Comparison of ENCODE assay signal across 8 cellular contexts in the genomic region with DNA sequence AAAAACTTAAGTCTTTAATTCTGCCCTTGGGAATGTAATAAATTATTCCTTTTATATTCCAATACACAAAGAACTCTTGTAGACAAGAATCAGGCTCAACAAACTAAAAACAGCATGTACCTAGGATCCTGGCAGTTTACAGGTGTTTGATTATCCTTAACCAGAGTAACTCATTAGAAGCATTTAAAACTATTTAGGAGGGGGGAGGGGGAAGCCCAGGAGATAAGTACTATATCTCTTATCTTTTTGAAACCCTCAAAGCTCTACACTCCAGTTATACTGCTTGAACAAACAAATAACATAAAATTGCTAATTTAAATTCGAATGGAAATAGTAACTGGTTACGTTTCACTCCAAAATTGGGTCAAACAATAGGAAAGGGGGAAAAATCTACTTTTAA. TPM values are rescaled to one million over a fixed set of nuclear protein-coding genes. Genes with fewer than 3 reads are reported as not detected.
DNase-seq lines count a peak whose midpoint lies in the region; ATAC-seq lines count a peak whose summit lies in the region.

No MANE protein-coding gene starts in this region.

- peaks cover 0 to 2% (median 0%) of the 10 kb centered on the region in 8 donors for H3K9me3 Mint-ChIP-seq in CD4-positive, alpha-beta memory T cell

- no peaks in the 10 kb centered on the region for H3K27me3 Mint-ChIP-seq in CD4-positive, alpha-beta memory T cell

- no peak for DNase-seq in CD4-positive, alpha-beta memory T cell
- DNase-seq in NCI-H146 treated with DMSO at 0.1 percent for 48 hours (lab: John Stamatoyannopoulos, UW; ENCODE audit: unreplicated experiment) (peak; percentile 38), NCI-H345 treated with DMSO at 0.1 percent for 48 hours (lab: John Stamatoyannopoulos, UW; ENCODE audit: unreplicated experiment) (no peak), MV-4-11 (lab: John Stamatoyannopoulos, UW) (no peak)

- peaks cover 29 to 75% (median 46%) of the 10 kb centered on the region in 4 donors for H3K4me1 Mint-ChIP-seq in CD4-positive, alpha-beta memory T cell

- no peak overlapping the region for H2AFZ ChIP-seq in neuron (ENCODE audit: low read depth, low read length)

- H3K9me3 ChIP-seq in CD4-positive, alpha-beta memory T cell (ENCODE audit: control insufficient read depth in 1 of 2, low read length in 2 of 2), result no peaks in the 10 kb centered on the region
- no peaks in the 10 kb centered on the region for H3K9me3 ChIP-seq in ectodermal cell (ENCODE audit: control insufficient read depth, low read length)
- no peaks in the 10 kb centered on the region for H3K9me3 ChIP-seq in neuron (ENCODE audit: low read length)

- H3K27ac Mint-ChIP-seq in CD4-positive, alpha-beta memory T cell, result peak overlapping the region; percentile 91 to 99 (median 98)

- peak overlapping the region; percentile 99 for H3K27ac ChIP-seq in CD4-positive, alpha-beta memory T cell (ENCODE audit: low read depth, low read length)
- H3K27ac ChIP-seq in ectodermal cell (ENCODE audit: insufficient read depth, low read depth, low read length, poor library complexity, severe bottlenecking), result no peak overlapping the region

- H3K4me3 Mint-ChIP-seq in CD4-positive, alpha-beta memory T cell, result peak overlapping the region; percentile 89 to 99 (median 97)

- POLR2A ChIA-PET in CD4-positive, alpha-beta memory T cell (lab: Charles Lee; ENCODE audit: partially characterized antibody), result interaction anchor here (0.9 to 6.9 kb wide), 11 partner anchors 10 to 259 kb away, joined by 3 to 133 read pairs (median 18); a partner anchor contains a TSS

- peak overlapping the region; percentile 51 to 93 for H3K4me3 ChIP-seq in CD4-positive, alpha-beta memory T cell (ENCODE audit: low read length in 2 of 2)
- H3K4me3 ChIP-seq in ectodermal cell (ENCODE audit: insufficient read depth, low read depth, low read length) (peak overlapping the region; percentile 96), neuron (ENCODE audit: low read length) (peak overlapping the region; percentile 89)

- ATAC-seq in GM19452 (IDR thresholded peaks at IDR 0.05; ENCODE audit: unreplicated experiment) (no peak), GM18909 (IDR thresholded peaks at IDR 0.05; ENCODE audit: poor library complexity, unreplicated experiment) (no peak)

- intact Hi-C loops in CD4-positive, alpha-beta memory T cell (cut with micrococcal nuclease), result loop anchor here (5.0 kb wide), 4 partner anchors 135 to 455 kb away; a partner anchor contains a TSS

- no peaks in the 10 kb centered on the region for H3K27me3 ChIP-seq in CD4-positive, alpha-beta memory T cell (ENCODE audit: insufficient read depth, low read length)
- H3K27me3 ChIP-seq in ectodermal cell (ENCODE audit: control insufficient read depth, insufficient read depth, low read length, poor library complexity, severe bottlenecking) (no peaks in the 10 kb centered on the region), neuron (ENCODE audit: insufficient read depth, low read length) (no peaks in the 10 kb centered on the region)

- CTCF ChIA-PET in CD4-positive, alpha-beta memory T cell (lab: Charles Lee; ENCODE audit: partially characterized antibody), result interaction anchor here (0.8 to 2.8 kb wide), 5 partner anchors 16 to 129 kb away, joined by 3 to 12 read pairs (median 5); no protein-coding TSS in a partner anchor

- H3K36me3 ChIP-seq in CD4-positive, alpha-beta memory T cell (ENCODE audit: insufficient read depth, low read length), result no peaks in the 10 kb centered on the region
- H3K36me3 ChIP-seq in ectodermal cell (ENCODE audit: control insufficient read depth, insufficient read depth, low read length), result peaks cover 9% of the 10 kb centered on the region
- H3K36me3 ChIP-seq in neuron (ENCODE audit: insufficient read depth, low read length), result peaks cover 21% of the 10 kb centered on the region

- peaks cover 31 to 57% of the 10 kb centered on the region in 2 donors for H3K36me3 Mint-ChIP-seq in CD4-positive, alpha-beta memory T cell

- H3K4me1 ChIP-seq in CD4-positive, alpha-beta memory T cell (ENCODE audit: insufficient read depth, low read length), result peaks cover 60% of the 10 kb centered on the region
- H3K4me1 ChIP-seq in ectodermal cell (ENCODE audit: control insufficient read depth, insufficient read depth, low read length) (no peaks in the 10 kb centered on the region), neuron (ENCODE audit: insufficient read depth, low read length) (peaks cover 20% of the 10 kb centered on the region)

- WGBS in ectodermal cell, 2 experiments, result 18% methylated on average over 2 of the region's 2 CpGs; no CpG with 5 or more reads in 1 of the 2 experiments

RNA-seq across cellular contexts. Expression of a gene that starts 1.9 kb away (rescaled TPM):
- 100 to 1,000 TPM; 369 to 400 TPM for total RNA-seq in CD4-positive, alpha-beta memory T cell
- 1,000 to 10,000 TPM in 1 of 2 donors, 100 to 1,000 TPM in 1; 938 to 1,608 TPM for polyA plus RNA-seq in CD4-positive, alpha-beta memory T cell
- polyA plus RNA-seq in ectodermal cell (2013, experiment 1 of 4), result 370 TPM
- polyA plus RNA-seq in ectodermal cell (2013, experiment 2 of 4), result 372 TPM
- polyA plus RNA-seq in ectodermal cell (2013, experiment 3 of 4), result 313 TPM
- polyA plus RNA-seq in ectodermal cell (2013, experiment 4 of 4), result 343 TPM

RNA-seq across cellular contexts. Expression of a gene that starts 21.0 kb away (rescaled TPM):
- total RNA-seq in CD4-positive, alpha-beta memory T cell, result 10 to 100 TPM; 29.5 to 34.3 TPM
- polyA plus RNA-seq in CD4-positive, alpha-beta memory T cell, result 100 to 1,000 TPM in 1 of 2 donors, 10 to 100 TPM in 1; 98.7 to 104 TPM
- 28.2 TPM for polyA plus RNA-seq in ectodermal cell (2013, experiment 1 of 4)
- polyA plus RNA-seq in ectodermal cell (2013, experiment 2 of 4), result 28.0 TPM
- polyA plus RNA-seq in ectodermal cell (2013, experiment 3 of 4), result 28.0 TPM
- polyA plus RNA-seq in ectodermal cell (2013, experiment 4 of 4), result 26.1 TPM
